ENCODE assay signal across 9 cellular contexts in the genomic region with DNA sequence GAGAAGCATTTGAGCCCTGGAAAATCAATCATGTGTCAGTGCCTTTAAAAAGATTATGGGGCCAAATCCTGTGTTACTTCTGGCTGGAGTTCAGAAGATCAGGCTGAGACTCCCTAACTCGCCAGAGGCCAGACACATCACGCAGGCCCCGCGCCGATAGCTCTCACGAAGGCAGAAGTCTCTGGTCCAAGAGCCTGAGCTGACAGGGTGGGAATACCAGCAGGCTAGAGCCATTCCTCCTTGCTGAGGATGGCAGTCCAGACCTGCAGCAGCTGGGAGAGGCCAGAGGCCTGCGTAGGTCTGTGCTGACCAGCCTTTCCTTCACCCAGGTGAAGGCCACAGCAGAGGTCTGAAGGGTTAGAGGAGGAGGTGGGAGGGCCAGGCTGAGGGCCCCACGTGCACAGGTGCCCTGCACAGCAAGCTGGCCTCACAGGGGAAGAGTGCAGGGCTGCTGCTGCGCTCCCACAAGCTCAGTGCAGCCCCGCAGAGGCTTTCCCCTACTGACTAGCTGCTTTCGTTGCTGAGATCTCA. TPM values are rescaled to one million over a fixed set of nuclear protein-coding genes. Genes with fewer than 3 reads are reported as not detected.
DNase-seq lines count a peak whose midpoint lies in the region; ATAC-seq and TF ChIP-seq lines count a peak whose summit lies in the region.
"Had no signal": no experiment of that assay in that cellular context is flagged by ENCODE, and none has a peak within 500 bp of the region (broad histone marks: within the 10 kb centered on the region; RNA-seq: fewer than 3 reads in every experiment).

No MANE protein-coding gene starts in this region.

- CTCF ChIA-PET in GM10248 (lab: Yijun Ruan, JAX), result interaction anchor here (0.7 to 1.9 kb wide), 38 partner anchors 9 to 682 kb away, joined by 3 to 18 read pairs (median 4); no protein-coding TSS in a partner anchor

- no peak overlapping the region for H3K4me3 ChIP-seq in coronary artery

- no peak overlapping the region for H3K27ac Mint-ChIP-seq in osteocyte (ENCODE audit: unreplicated experiment)

- TF ChIP-seq POLR2A in GM18505 (IDR thresholded peaks at IDR 0.05; ENCODE audit: borderline replicate concordance, extremely low read depth, insufficient read depth, insufficient read length), result no peak

- H3K4me3 Mint-ChIP-seq in osteocyte (ENCODE audit: unreplicated experiment), result no peak overlapping the region

- POLR2A ChIA-PET in GM10248 (lab: Yijun Ruan, JAX), result no interaction called here

- no peaks in the 10 kb centered on the region for H3K9me3 Mint-ChIP-seq in osteocyte (ENCODE audit: unreplicated experiment)

- H3K4me1 Mint-ChIP-seq in osteocyte (ENCODE audit: unreplicated experiment), result peaks cover 6% of the 10 kb centered on the region

- H3K27ac ChIP-seq in coronary artery, result no peak overlapping the region
- H3K27ac ChIP-seq: epithelial cell of prostate had no signal

- DNase-seq in GM10248 (ENCODE audit: extremely low spot score) (peak; percentile 27), coronary artery (ENCODE audit: low spot score) (peak; percentile 72), osteocyte (ENCODE audit: extremely low spot score, unreplicated experiment) (peak; percentile 79), HUDEP-2 (lab: John Stamatoyannopoulos, UW; ENCODE audit: unreplicated experiment in 76 of 76) (no peak), HCEC 1CT (no peak)
- no peak for DNase-seq in activated CD4-positive, alpha-beta T cell treated with anti-CD3 and anti-CD28 coated beads for 48 hours

- ATAC-seq in HG03432 (IDR thresholded peaks at IDR 0.05; ENCODE audit: unreplicated experiment) (peak; percentile 18), GM18505 (IDR thresholded peaks at IDR 0.05; ENCODE audit: unreplicated experiment) (no peak)

- peaks cover 33% of the 10 kb centered on the region for H3K27me3 Mint-ChIP-seq in osteocyte (ENCODE audit: unreplicated experiment)

- H3K36me3 Mint-ChIP-seq in osteocyte (ENCODE audit: unreplicated experiment), result no peaks in the 10 kb centered on the region

- TF ChIP-seq CTCF in GM10248 (IDR thresholded peaks at IDR 0.05; ENCODE audit: control extremely low read depth, extremely low read depth, low read depth, missing control alignments) (no peak), coronary artery (IDR thresholded peaks at IDR 0.05) (no peak), osteocyte (IDR thresholded peaks at IDR 0.05) (no peak)

RNA-seq across cellular contexts. Expression of a gene that starts 52.9 kb away (rescaled TPM):
- total RNA-seq in osteocyte, result not detected in 2 replicates

Comparison
In these comparisons a context has a peak if more than half of its experiments do, and no peak if none do; other contexts are left out.
1. DNase-seq: peak in GM10248 (single experiment), coronary artery (single experiment) and osteocyte (single experiment); none in HUDEP-2 (0 of 76), activated CD4-positive, alpha-beta T cell treated with anti-CD3 and anti-CD28 coated beads for 48 hours (single experiment) and HCEC 1CT (single experiment).